Comparison of ENCODE assay signal across 8 cellular contexts in the genomic region with DNA sequence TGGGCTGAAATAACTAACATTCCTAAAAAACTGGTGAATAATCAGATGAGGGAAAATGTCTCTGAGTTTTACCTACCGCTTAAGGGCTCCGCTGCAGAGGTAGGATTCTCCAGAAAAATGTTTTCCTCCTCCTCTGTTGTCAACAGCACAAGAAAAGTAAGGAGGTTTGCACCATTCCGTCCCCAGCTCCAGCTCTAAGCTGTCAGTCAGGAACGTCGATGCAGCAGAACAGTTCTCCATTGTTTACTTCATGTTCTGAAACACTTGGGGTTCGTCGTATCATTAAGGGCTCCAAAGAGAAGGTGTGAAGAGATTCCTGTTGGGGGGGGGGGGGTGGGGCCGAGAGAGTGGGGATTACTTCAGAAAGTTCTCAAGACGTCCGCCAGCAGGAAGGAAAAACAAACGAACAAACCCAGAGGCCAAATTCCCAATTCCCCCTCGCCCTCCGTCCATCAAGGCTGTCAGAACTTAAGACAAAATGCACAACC. TPM values are rescaled to one million over a fixed set of nuclear protein-coding genes. Genes with fewer than 3 reads are reported as not detected.
DNase-seq lines count a peak whose midpoint lies in the region; ATAC-seq, FAIRE-seq and TF ChIP-seq lines count a peak whose summit lies in the region.

No MANE protein-coding gene starts in this region.

- peak overlapping the region; percentile 95 for H3K4me3 Mint-ChIP-seq in CD8-positive, alpha-beta T cell
- H3K4me3 Mint-ChIP-seq in astrocyte (ENCODE audit: unreplicated experiment): peak overlapping the region; percentile 91

- no peak for FAIRE-seq in astrocyte (lab: Jason Lieb, UNC)

- in situ Hi-C loops in KBM-7 (cut with MboI; ENCODE audit: low pct_unique_long_range_greater_than_20kb, low sequenced_read_pairs): no loop called here

- H3K4me2 ChIP-seq in astrocyte (ENCODE audit: low read length): peak overlapping the region; percentile 94

- CTCF ChIA-PET in CD8-positive, alpha-beta T cell (lab: Charles Lee): no interaction called here

- peak overlapping the region; percentile 80 for H3K27ac Mint-ChIP-seq in CD8-positive, alpha-beta T cell
- no peak overlapping the region for H3K27ac Mint-ChIP-seq in astrocyte (ENCODE audit: unreplicated experiment)

- intact Hi-C loops in CD8-positive, alpha-beta T cell (cut with DNase I, micrococcal nuclease): loop anchor here (2.0 to 10.0 kb wide), 10 partner anchors 357 to 1705 kb away; a partner anchor contains a TSS
- intact Hi-C loops in left colon (cut with DNase I, micrococcal nuclease) (no loop called here), thyroid gland (cut with DNase I) (loop anchor here (10.0 kb wide), 1 partner anchor 377 kb away; no protein-coding TSS in a partner anchor)

- no peaks in the 10 kb centered on the region for H3K9me3 ChIP-seq in CD8-positive, alpha-beta T cell (ENCODE audit: low read length)
- H3K9me3 ChIP-seq in astrocyte (ENCODE audit: insufficient read depth, low read depth, low read length) (no peaks in the 10 kb centered on the region), thyroid gland (no peaks in the 10 kb centered on the region)

- peaks cover 33% of the 10 kb centered on the region for H3K4me1 Mint-ChIP-seq in CD8-positive, alpha-beta T cell (ENCODE audit: low read depth)
- peaks cover 6% of the 10 kb centered on the region for H3K4me1 Mint-ChIP-seq in astrocyte (ENCODE audit: low read depth, unreplicated experiment)

- no peak for DNase-seq in CD8-positive, alpha-beta T cell
- DNase-seq in KBM-7: peak; percentile 18
- no peak for DNase-seq in astrocyte (ENCODE audit: low read depth)
- DNase-seq in left colon: no peak
- no peak for DNase-seq in thyroid gland
- DNase-seq in inferior parietal cortex (ENCODE audit: extremely low spot score): no peak

- no peaks in the 10 kb centered on the region for H3K9me3 Mint-ChIP-seq in CD8-positive, alpha-beta T cell
- no peaks in the 10 kb centered on the region for H3K9me3 Mint-ChIP-seq in astrocyte (ENCODE audit: unreplicated experiment)

- no peak for TF ChIP-seq CTCF in CD8-positive, alpha-beta T cell (IDR thresholded peaks at IDR 0.05)
- TF ChIP-seq CTCF in astrocyte (IDR thresholded peaks at IDR 0.05; ENCODE audit: insufficient read depth, low read depth, low read length) (no peak), thyroid gland (IDR thresholded peaks at IDR 0.05) (no peak)

- peak overlapping the region; percentile 53 for H3K27ac ChIP-seq in CD8-positive, alpha-beta T cell (ENCODE audit: low read depth, low read length)
- H3K27ac ChIP-seq in astrocyte (ENCODE audit: low read depth, low read length) (peak overlapping the region; percentile 73), thyroid gland (peak overlapping the region in 1 of 3 donors; percentile 39)

- peak overlapping the region; percentile 61 for H3K4me3 ChIP-seq in CD8-positive, alpha-beta T cell (ENCODE audit: low read depth, low read length)
- H3K4me3 ChIP-seq in astrocyte (ENCODE audit: insufficient read depth, low read depth, low read length) (peak overlapping the region; percentile 95), thyroid gland (replicated peaks in 1 of 3) (peak overlapping the region; percentile 64 to 99 (median 75))

- peaks cover 8% of the 10 kb centered on the region for H3K4me1 ChIP-seq in CD8-positive, alpha-beta T cell (ENCODE audit: insufficient read depth, low read length)
- no peaks in the 10 kb centered on the region for H3K4me1 ChIP-seq in astrocyte (ENCODE audit: insufficient read depth, low read length)
- H3K4me1 ChIP-seq in thyroid gland: peaks cover 0 to 3% of the 10 kb centered on the region in 2 donors

- H3K36me3 ChIP-seq in CD8-positive, alpha-beta T cell (ENCODE audit: insufficient read depth, low read length): no peaks in the 10 kb centered on the region
- H3K36me3 ChIP-seq in astrocyte (ENCODE audit: insufficient read depth, low read length) (peaks cover 3% of the 10 kb centered on the region), thyroid gland (no peaks in the 10 kb centered on the region)

- H3K27me3 ChIP-seq in CD8-positive, alpha-beta T cell (ENCODE audit: insufficient read depth, low read length): no peaks in the 10 kb centered on the region
- H3K27me3 ChIP-seq in astrocyte (ENCODE audit: insufficient read depth, low read length) (no peaks in the 10 kb centered on the region), thyroid gland (no peaks in the 10 kb centered on the region)

- POLR2A ChIA-PET in CD8-positive, alpha-beta T cell (lab: Charles Lee): interaction anchor here (1.2 kb wide), 1 partner anchor 213 kb away, joined by 4 read pairs; no protein-coding TSS in a partner anchor

- peaks cover 20% of the 10 kb centered on the region for H3K36me3 Mint-ChIP-seq in CD8-positive, alpha-beta T cell
- no peaks in the 10 kb centered on the region for H3K36me3 Mint-ChIP-seq in astrocyte (ENCODE audit: low read depth, unreplicated experiment)

- TF ChIP-seq POLR2A in thyroid gland (IDR thresholded peaks at IDR 0.05): no peak

- H2AFZ ChIP-seq in astrocyte (ENCODE audit: low read depth, low read length): peak overlapping the region; percentile 96

- no peak for ATAC-seq in CD8-positive, alpha-beta T cell
- ATAC-seq in GM19438 (IDR thresholded peaks at IDR 0.05; ENCODE audit: low read depth, unreplicated experiment): peak; percentile 3
- ATAC-seq in left colon: peak; percentile 20
- ATAC-seq in esophagus mucosa: no peak

- H3K9ac ChIP-seq in astrocyte (ENCODE audit: low read length): peak overlapping the region; percentile 94

- no peaks in the 10 kb centered on the region for H4K20me1 ChIP-seq in astrocyte (ENCODE audit: insufficient read depth, low read length)

- no peaks in the 10 kb centered on the region for H3K27me3 Mint-ChIP-seq in CD8-positive, alpha-beta T cell (ENCODE audit: low read depth)
- H3K27me3 Mint-ChIP-seq in astrocyte (ENCODE audit: low read depth, unreplicated experiment): no peaks in the 10 kb centered on the region

- 0 to 3% methylated on average over 13 of the region's 13 CpGs for WGBS in thyroid gland, 2 donors

- peaks cover 29% of the 10 kb centered on the region for H3K79me2 ChIP-seq in astrocyte (ENCODE audit: insufficient read depth, low read length)

RNA-seq across cellular contexts. Expression of a gene that starts 0.7 kb away (rescaled TPM):
- total RNA-seq in CD8-positive, alpha-beta T cell: 1 to 10 TPM; 3.1 to 3.3 TPM
- total RNA-seq in astrocyte: 7.2 and 7.6 TPM in 2 replicates
- 10 to 100 TPM in 1 of 2 donors, 1 to 10 TPM in 1; 5.7 to 10.6 TPM for total RNA-seq in left colon
- 10 to 100 TPM in 3 of 4 donors, 1 to 10 TPM in 1; 8.6 to 13.5 (median 10.9) TPM for total RNA-seq in thyroid gland
- 10.2 TPM for total RNA-seq in esophagus mucosa

Comparison
In these comparisons a context has a peak if more than half of its experiments do, and no peak if none do; other contexts are left out.
1. ATAC-seq: peak in GM19438 (single experiment) and left colon (single experiment); none in CD8-positive, alpha-beta T cell (single experiment) and esophagus mucosa (single experiment).
2. intact Hi-C loops: an anchor here in CD8-positive, alpha-beta T cell (2.0 to 10.0 kb wide) and thyroid gland (10.0 kb wide); none called in left colon.
3. Peak in every context shown above with its lines, with median percentiles within 50 percentile points of each other: H3K4me3 ChIP-seq.